ENCODE assay signal across 10 cellular contexts in genomic region chr15:38670142-38671002, GRCh38.
DNase-seq lines count a peak whose midpoint lies in the region; ATAC-seq and TF ChIP-seq lines count a peak whose summit lies in the region.
"Had no signal": no experiment of that assay in that cellular context is flagged by ENCODE, and none has a peak within 500 bp of the region (broad histone marks: within the 10 kb centered on the region; RNA-seq: fewer than 3 reads in every experiment).

No MANE protein-coding gene starts in this region.

- H3K27ac Mint-ChIP-seq in T-helper 2 cell treated with Interferon-gamma antibody and Interleukin-4, amounts not matched to agents 5 μg/mL and 100 μg/mL, for 36 hours: peak overlapping the region; percentile 89
- H3K27ac Mint-ChIP-seq in GM23338: no peak overlapping the region

- H4K8ac ChIP-seq in mesenchymal stem cell (ENCODE audit: low read length): no peak overlapping the region

- peaks cover 15% of the 10 kb centered on the region for H3K36me3 Mint-ChIP-seq in T-helper 2 cell treated with Interferon-gamma antibody and Interleukin-4, amounts not matched to agents 5 μg/mL and 100 μg/mL, for 36 hours (ENCODE audit: low read depth)
- H3K36me3 Mint-ChIP-seq in GM23338 (ENCODE audit: low read depth): no peaks in the 10 kb centered on the region

- H2AFZ ChIP-seq in mesenchymal stem cell (ENCODE audit: low read depth, low read length): no peak overlapping the region
- H2AFZ ChIP-seq in GM23338: no peak overlapping the region; the same call in 1 of the 2 replicates

- no peaks in the 10 kb centered on the region for H4K20me1 ChIP-seq in GM23338 (replicated peaks; ENCODE audit: insufficient read depth)

- H3F3A ChIP-seq in GM23338 (replicated peaks; ENCODE audit: low read depth): no peaks in the 10 kb centered on the region

- H3K9me2 ChIP-seq in GM23338 (ENCODE audit: insufficient read depth): peaks cover 7% of the 10 kb centered on the region; the same call in 1 of the 2 replicates

- H3K9ac ChIP-seq in mesenchymal stem cell (ENCODE audit: low read length): no peak overlapping the region

- peak; percentile 80 for DNase-seq in T-helper 2 cell treated with Interferon-gamma antibody and Interleukin-4, amounts not matched to agents 5 μg/mL and 100 μg/mL, for 36 hours (ENCODE audit: low spot score)
- DNase-seq in germinal center (ENCODE audit: low spot score) (peak; percentile 53), mesenchymal stem cell (no peak), foreskin fibroblast (no peak), NCI-H1694 treated with DMSO at 0.1 percent for 48 hours (lab: John Stamatoyannopoulos, UW) (no peak), GM23338 (ENCODE audit: low spot score) (no peak)
- DNase-seq: aorta, NCI-H1105 had no signal

- no peak overlapping the region for H4K91ac ChIP-seq in mesenchymal stem cell (ENCODE audit: low read length)

- no peaks in the 10 kb centered on the region for H3K27me3 Mint-ChIP-seq in T-helper 2 cell treated with Interferon-gamma antibody and Interleukin-4, amounts not matched to agents 5 μg/mL and 100 μg/mL, for 36 hours (ENCODE audit: low read depth)
- no peaks in the 10 kb centered on the region for H3K27me3 Mint-ChIP-seq in GM23338 (ENCODE audit: insufficient read depth, low read depth, poor library complexity)

- H3K4me3 ChIP-seq in mesenchymal stem cell (ENCODE audit: insufficient read depth in 1 of 2, low read depth in 1 of 2, low read length in 2 of 2): no peak overlapping the region
- no peak overlapping the region for H3K4me3 ChIP-seq in foreskin fibroblast (ENCODE audit: low read depth in 1 of 2, low read length in 2 of 2)
- no peak overlapping the region for H3K4me3 ChIP-seq in GM23338

- peak overlapping the region; percentile 63 for H3K4me3 Mint-ChIP-seq in T-helper 2 cell treated with Interferon-gamma antibody and Interleukin-4, amounts not matched to agents 5 μg/mL and 100 μg/mL, for 36 hours
- H3K4me3 Mint-ChIP-seq in GM23338: no peak overlapping the region

- peaks cover 4 to 30% of the 10 kb centered on the region in 2 experiments for H3K27me3 ChIP-seq in mesenchymal stem cell (ENCODE audit: control insufficient read depth in 1 of 2, insufficient read depth in 1 of 2, low read length in 2 of 2)
- H3K27me3 ChIP-seq in GM23338 (ENCODE audit: insufficient read depth): no peaks in the 10 kb centered on the region

- no peak overlapping the region for H3K18ac ChIP-seq in mesenchymal stem cell (ENCODE audit: low read depth in 1 of 2, low read length in 2 of 2)

- ATAC-seq in GM18508 (IDR thresholded peaks at IDR 0.05; ENCODE audit: insufficient read depth, unreplicated experiment) (peak; percentile 31), HG02678 (IDR thresholded peaks at IDR 0.05; ENCODE audit: unreplicated experiment) (peak; percentile 38), GM23338 (no peak)

- H3K27ac ChIP-seq in mesenchymal stem cell (ENCODE audit: low read length, poor library complexity, severe bottlenecking) (no peak overlapping the region), GM23338 (ENCODE audit: low read depth) (no peak overlapping the region)

- TF ChIP-seq CTCF in foreskin fibroblast (IDR thresholded peaks at IDR 0.05; ENCODE audit: low read depth, low read length) (no peak), GM23338 (conservative IDR thresholded peaks at IDR 0.05; ENCODE audit: low read depth in 2 of 2) (no peak)

- H2BK15ac ChIP-seq in mesenchymal stem cell (ENCODE audit: low read depth, poor library complexity, severe bottlenecking): no peak overlapping the region

- no peak overlapping the region for H2BK120ac ChIP-seq in mesenchymal stem cell (ENCODE audit: low read depth, low read length)

- no peak overlapping the region for H2BK5ac ChIP-seq in mesenchymal stem cell (ENCODE audit: low read depth, low read length, poor library complexity, severe bottlenecking)

- H2BK12ac ChIP-seq in mesenchymal stem cell (ENCODE audit: low read length in 2 of 2): no peak overlapping the region

- H3K4me1 Mint-ChIP-seq in T-helper 2 cell treated with Interferon-gamma antibody and Interleukin-4, amounts not matched to agents 5 μg/mL and 100 μg/mL, for 36 hours (ENCODE audit: low read depth): peaks cover 74% of the 10 kb centered on the region
- peaks cover 6% of the 10 kb centered on the region for H3K4me1 Mint-ChIP-seq in GM23338

- H3K4me1 ChIP-seq in mesenchymal stem cell (ENCODE audit: control insufficient read depth, insufficient read depth, low read depth, low read length) (no peaks in the 10 kb centered on the region), GM23338 (ENCODE audit: insufficient read depth) (0 out of 2 replicates have a peak, but pooled peaks cover 6% of the 10 kb centered on the region)

- H3K9me3 Mint-ChIP-seq in T-helper 2 cell treated with Interferon-gamma antibody and Interleukin-4, amounts not matched to agents 5 μg/mL and 100 μg/mL, for 36 hours: peaks cover 3% of the 10 kb centered on the region
- no peaks in the 10 kb centered on the region for H3K9me3 Mint-ChIP-seq in GM23338

- H3K36me3 ChIP-seq in mesenchymal stem cell (ENCODE audit: control insufficient read depth in 1 of 2, insufficient read depth in 2 of 2, low read depth in 1 of 2, low read length in 2 of 2): no peaks in the 10 kb centered on the region
- no peaks in the 10 kb centered on the region for H3K36me3 ChIP-seq in GM23338 (ENCODE audit: insufficient read depth)

- H3K4me2 ChIP-seq in mesenchymal stem cell (ENCODE audit: low read length, poor library complexity, severe bottlenecking) (no peak overlapping the region), GM23338 (no peak overlapping the region)

- WGBS in mesenchymal stem cell: 96% methylated on average over 3 of the region's 3 CpGs

- H3K9me3 ChIP-seq in mesenchymal stem cell (ENCODE audit: control insufficient read depth, low read length): no peaks in the 10 kb centered on the region

- H3K79me1 ChIP-seq in mesenchymal stem cell (replicated peaks; ENCODE audit: low read length, poor library complexity, severe bottlenecking): no peaks in the 10 kb centered on the region

- H3K14ac ChIP-seq in mesenchymal stem cell (ENCODE audit: low read length in 2 of 2): no peak overlapping the region

- H3K79me2 ChIP-seq in GM23338 (replicated peaks; ENCODE audit: insufficient read depth): no peaks in the 10 kb centered on the region

- H2AK5ac ChIP-seq in mesenchymal stem cell (ENCODE audit: low read length, severe bottlenecking): no peak overlapping the region

- H3K23ac ChIP-seq in mesenchymal stem cell (ENCODE audit: low read length in 2 of 2): no peak overlapping the region

- no peak overlapping the region for H3K4ac ChIP-seq in mesenchymal stem cell (ENCODE audit: low read depth in 1 of 2, low read length in 2 of 2)

TF ChIP-seq in GM23338, 12 proteins besides CTCF, POLR2A, EP300 and RAD21 (continues in another document):
- no peak for TF ChIP-seq EZH2phosphoT487 (IDR thresholded peaks at IDR 0.05; ENCODE audit: unreplicated experiment)
- TF ChIP-seq NANOG (IDR thresholded peaks at IDR 0.05; ENCODE audit: borderline replicate concordance): no peak
- TF ChIP-seq JUNB (IDR thresholded peaks at IDR 0.05; ENCODE audit: unreplicated experiment): no peak
- TF ChIP-seq ZNF331 (CRISPR knock-in tag; IDR thresholded peaks at IDR 0.05; ENCODE audit: low read depth): no peak
- TF ChIP-seq STAT1 (IDR thresholded peaks at IDR 0.05; ENCODE audit: unreplicated experiment): no peak
- no peak for TF ChIP-seq EZH2 (IDR thresholded peaks at IDR 0.05; ENCODE audit: low read depth, unreplicated experiment)
- TF ChIP-seq CREB1 (CRISPR knock-in tag; IDR thresholded peaks at IDR 0.05; ENCODE audit: low read depth): no peak

Comparison
In these comparisons a context has a peak if more than half of its experiments do, and no peak if none do; other contexts are left out.
1. DNase-seq: peak in T-helper 2 cell treated with Interferon-gamma antibody and Interleukin-4, amounts not matched to agents 5 μg/mL and 100 μg/mL, for 36 hours (single experiment) and germinal center (single experiment); none in mesenchymal stem cell (single experiment), foreskin fibroblast (0 of 2), NCI-H1694 treated with DMSO at 0.1 percent for 48 hours (single experiment) and GM23338 (single experiment).